ENCODE assay signal across 21 cellular contexts in the genomic region with DNA sequence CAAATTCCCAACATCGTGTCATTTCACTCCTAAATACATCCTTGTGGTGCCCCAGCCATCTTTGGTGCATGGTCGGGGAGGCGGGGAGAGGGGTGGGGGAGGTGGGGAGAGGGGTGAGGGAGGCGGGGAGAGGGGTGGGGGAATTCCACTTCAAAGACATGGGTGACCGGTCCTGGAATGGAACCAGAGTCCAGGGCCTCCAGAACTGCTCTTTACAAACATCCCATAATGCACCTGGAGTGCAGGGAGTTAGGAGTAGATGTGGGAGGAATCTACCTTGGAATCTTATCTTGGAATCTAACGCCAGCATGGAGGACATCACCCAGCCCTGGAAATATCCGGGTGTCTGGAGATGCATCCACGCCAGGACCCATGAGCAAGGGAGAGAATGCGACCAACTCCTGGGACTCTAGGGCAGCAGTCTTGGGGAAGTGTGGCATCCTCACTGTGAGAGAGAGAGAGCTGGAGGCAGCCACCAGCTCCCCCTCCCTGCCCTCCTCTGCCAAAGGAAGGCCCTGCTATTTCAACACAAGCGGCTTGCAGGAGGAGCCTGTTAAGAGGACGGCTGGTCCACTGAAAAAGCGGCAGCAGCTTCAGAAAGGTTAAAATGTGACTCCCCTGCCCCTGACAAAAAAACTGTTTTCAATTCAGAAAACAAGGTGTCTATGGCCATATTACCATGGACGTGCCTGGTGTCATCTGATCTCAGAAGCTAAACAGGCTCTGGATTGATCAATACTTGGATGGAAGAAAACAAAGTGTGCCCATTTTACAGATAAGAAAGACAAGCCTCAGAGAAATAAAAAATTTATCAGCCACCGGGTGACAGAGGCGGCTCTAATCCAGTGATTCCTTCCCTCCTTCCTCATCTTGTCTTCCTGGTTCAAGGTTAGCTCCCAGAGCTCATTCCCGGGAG.
DNase-seq lines count a peak whose midpoint lies in the region; ATAC-seq and TF ChIP-seq lines count a peak whose summit lies in the region.
"Had no signal": no experiment of that assay in that cellular context is flagged by ENCODE, and none has a peak within 500 bp of the region (broad histone marks: within the 10 kb centered on the region; RNA-seq: fewer than 3 reads in every experiment).

No MANE protein-coding gene starts in this region.

- WGBS in SK-N-SH (ENCODE audit: low lambda C conversion rate): 21% methylated on average over 16 of the region's 16 CpGs
- whole genome bisulfite sequencing in heart left ventricle, 4 donors: 63 to 69% (median 67%) methylated on average over 16 of the region's 16 CpGs

- no peaks in the 10 kb centered on the region for H3K9me2 ChIP-seq in SK-N-SH

- no peak overlapping the region for H3K4me2 ChIP-seq in SK-N-SH
- H3K4me2 ChIP-seq: neural progenitor cell had no signal

- no peak for ATAC-seq in SK-N-SH treated with all-trans-retinoic acid at 6 μM for 48 hours
- ATAC-seq in heart left ventricle: no peak
- no peak for ATAC-seq in GM18907 (IDR thresholded peaks at IDR 0.05; ENCODE audit: unreplicated experiment)
- ATAC-seq: left lung, mucosa of descending colon had no signal

- H4K20me1 ChIP-seq in SK-N-SH (ENCODE audit: insufficient read depth): no peaks in the 10 kb centered on the region

- H3K79me2 ChIP-seq in SK-N-SH (ENCODE audit: insufficient read depth): no peaks in the 10 kb centered on the region

- H3K9me3 ChIP-seq in SK-N-SH: no peaks in the 10 kb centered on the region
- H3K9me3 ChIP-seq in adipocyte (ENCODE audit: control insufficient read depth, low read length): peaks cover 5% of the 10 kb centered on the region
- no peaks in the 10 kb centered on the region for H3K9me3 ChIP-seq in heart left ventricle
- H3K9me3 ChIP-seq: thoracic aorta had no signal

- intact Hi-C loops in heart left ventricle (cut with DNase I): loop anchor here in 1 of 10 donors (10.0 kb wide), 1 partner anchor 264 kb away; no protein-coding TSS in a partner anchor

- peaks cover 8% of the 10 kb centered on the region for H3F3A ChIP-seq in SK-N-SH (replicated peaks; ENCODE audit: insufficient read depth)

- no peak for DNase-seq in SK-N-SH
- peak; percentile 3 for DNase-seq in adipocyte (ENCODE audit: low read depth)
- peak; percentile 40 for DNase-seq in medulla oblongata (ENCODE audit: extremely low spot score)
- DNase-seq in NCI-H2171 treated with DMSO at 0.1 percent for 48 hours (lab: John Stamatoyannopoulos, UW): no peak
- no peak for DNase-seq in heart left ventricle
- no peak for DNase-seq in stimulated activated CD4-positive, alpha-beta T cell treated with anti-CD3 and anti-CD28 coated beads, Interleukin-4, amount 100 ng/mL, for 1 hour
- DNase-seq: activated CD4-positive, alpha-beta memory T cell treated with anti-CD3 and anti-CD28 coated beads, Interleukin-2, amount 10 ng/mL, durations not matched to agents 7 days and 5 days; activated naive CD4-positive, alpha-beta T cell; erythroblast; Karpas-422; left lung; mucosa of descending colon; NCI-H1417; NCI-H748 treated with DMSO at 0.1 percent for 48 hours; Right ventricle myocardium superior had no signal

- TF ChIP-seq CTCF in SK-N-SH (IDR thresholded peaks at IDR 0.05) (no peak), heart left ventricle (IDR thresholded peaks at IDR 0.05) (no peak)

- H2AFZ ChIP-seq in SK-N-SH (ENCODE audit: low read depth): 0 out of 2 replicates have a peak overlapping the region, but pooled peaks have one; percentile 46

- no peak for TF ChIP-seq RAD21 in SK-N-SH (IDR thresholded peaks at IDR 0.05; ENCODE audit: low read length)

- H3K4me3 ChIP-seq in SK-N-SH (ENCODE audit: low read depth in 2 of 2, low read length in 1 of 2) (no peak overlapping the region), adipocyte (ENCODE audit: low read length) (peak overlapping the region; percentile 36), heart left ventricle (no peak overlapping the region)
- H3K4me3 ChIP-seq: left lung, mucosa of descending colon, neural progenitor cell, thoracic aorta had no signal

- H3K36me3 ChIP-seq in SK-N-SH (replicated peaks in 1 of 2; ENCODE audit: control insufficient read depth in 1 of 2, insufficient read depth in 2 of 2, low read length in 1 of 2) (no peaks in the 10 kb centered on the region), adipocyte (ENCODE audit: control insufficient read depth, insufficient read depth, low read length, severe bottlenecking) (no peaks in the 10 kb centered on the region), heart left ventricle (no peaks in the 10 kb centered on the region)
- H3K36me3 ChIP-seq: left lung, neural progenitor cell, thoracic aorta had no signal

- POLR2A ChIA-PET in SK-N-SH (lab: Yijun Ruan, JAX): no interaction called here

- no peak overlapping the region for H3K27ac ChIP-seq in SK-N-SH (ENCODE audit: low read depth in 2 of 2, low read length in 1 of 2)
- no peak overlapping the region for H3K27ac ChIP-seq in heart left ventricle
- H3K27ac ChIP-seq: 22Rv1, C4-2B, left lung, neural progenitor cell, thoracic aorta had no signal

- no peak for TF ChIP-seq EP300 in SK-N-SH (IDR thresholded peaks at IDR 0.05; ENCODE audit: borderline replicate concordance in 1 of 2, low read depth in 1 of 2, low read length in 1 of 2)

- H3K27me3 ChIP-seq in SK-N-SH (ENCODE audit: insufficient read depth): no peaks in the 10 kb centered on the region
- H3K27me3 ChIP-seq in adipocyte (replicated peaks; ENCODE audit: control insufficient read depth, insufficient read depth, low read length): no peaks in the 10 kb centered on the region
- H3K27me3 ChIP-seq in heart left ventricle: no peaks in the 10 kb centered on the region
- H3K27me3 ChIP-seq: neural progenitor cell had no signal

- no peaks in the 10 kb centered on the region for H3K4me1 ChIP-seq in SK-N-SH (ENCODE audit: control insufficient read depth in 1 of 2, insufficient read depth in 2 of 2, low read depth in 1 of 2, low read length in 1 of 2)
- H3K4me1 ChIP-seq in adipocyte (ENCODE audit: control insufficient read depth, insufficient read depth, low read length): peaks cover 12% of the 10 kb centered on the region
- peaks cover 0 to 2% (median 0%) of the 10 kb centered on the region in 12 donors for H3K4me1 ChIP-seq in heart left ventricle
- H3K4me1 ChIP-seq: left lung had no signal

- no peak for TF ChIP-seq POLR2A in heart left ventricle (IDR thresholded peaks at IDR 0.05)

- CTCF ChIA-PET in SK-N-SH (lab: Yijun Ruan, JAX): interaction anchor here (1.1 to 1.7 kb wide), 2 partner anchors 14 to 259 kb away, joined by 4 read pairs; no protein-coding TSS in a partner anchor

- H3K9ac ChIP-seq in SK-N-SH: no peak overlapping the region
- H3K9ac ChIP-seq in adipocyte (ENCODE audit: low read length): peak overlapping the region; percentile 15
- H3K9ac ChIP-seq: neural progenitor cell had no signal

TF ChIP-seq in SK-N-SH, 30 proteins besides CTCF, POLR2A, EP300 and RAD21 (continues in another document):
- TF ChIP-seq MEF2A (IDR thresholded peaks at IDR 0.05; ENCODE audit: borderline replicate concordance, low read depth) (no peak), FOSL2 (IDR thresholded peaks at IDR 0.05; ENCODE audit: borderline replicate concordance, low read depth) (no peak)
- TF ChIP-seq, protein P1, sequence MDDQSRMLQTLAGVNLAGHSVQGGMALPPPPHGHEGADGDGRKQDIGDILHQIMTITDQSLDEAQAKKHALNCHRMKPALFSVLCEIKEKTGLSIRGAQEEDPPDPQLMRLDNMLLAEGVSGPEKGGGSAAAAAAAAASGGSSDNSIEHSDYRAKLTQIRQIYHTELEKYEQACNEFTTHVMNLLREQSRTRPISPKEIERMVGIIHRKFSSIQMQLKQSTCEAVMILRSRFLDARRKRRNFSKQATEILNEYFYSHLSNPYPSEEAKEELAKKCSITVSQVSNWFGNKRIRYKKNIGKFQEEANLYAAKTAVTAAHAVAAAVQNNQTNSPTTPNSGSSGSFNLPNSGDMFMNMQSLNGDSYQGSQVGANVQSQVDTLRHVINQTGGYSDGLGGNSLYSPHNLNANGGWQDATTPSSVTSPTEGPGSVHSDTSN (IDR thresholded peaks at IDR 0.05): no peak

TF ChIP-seq in SK-N-SH treated with all-trans-retinoic acid at 6 μM for 48 hours, 23 proteins besides CTCF, POLR2A, EP300 and RAD21 (continues in another document):
- TF ChIP-seq ZC3H10 (CRISPR knock-in tag; IDR thresholded peaks at IDR 0.05) (no peak), ZFP30 (CRISPR knock-in tag; IDR thresholded peaks at IDR 0.05) (no peak), ARNTL (CRISPR knock-in tag; IDR thresholded peaks at IDR 0.05; ENCODE audit: borderline replicate concordance, low read depth) (no peak), RARB (CRISPR knock-in tag; IDR thresholded peaks at IDR 0.05) (no peak), OSR1 (CRISPR knock-in tag; IDR thresholded peaks at IDR 0.05) (no peak), SNAI2 (CRISPR knock-in tag; IDR thresholded peaks at IDR 0.05) (no peak), ISL1 (CRISPR knock-in tag; IDR thresholded peaks at IDR 0.05) (no peak), BACH2 (CRISPR knock-in tag; IDR thresholded peaks at IDR 0.05; ENCODE audit: borderline replicate concordance) (no peak), CSDC2 (CRISPR knock-in tag; IDR thresholded peaks at IDR 0.05) (no peak), ZNF70 (CRISPR knock-in tag; IDR thresholded peaks at IDR 0.05) (no peak)
- TF ChIP-seq, protein P2, sequence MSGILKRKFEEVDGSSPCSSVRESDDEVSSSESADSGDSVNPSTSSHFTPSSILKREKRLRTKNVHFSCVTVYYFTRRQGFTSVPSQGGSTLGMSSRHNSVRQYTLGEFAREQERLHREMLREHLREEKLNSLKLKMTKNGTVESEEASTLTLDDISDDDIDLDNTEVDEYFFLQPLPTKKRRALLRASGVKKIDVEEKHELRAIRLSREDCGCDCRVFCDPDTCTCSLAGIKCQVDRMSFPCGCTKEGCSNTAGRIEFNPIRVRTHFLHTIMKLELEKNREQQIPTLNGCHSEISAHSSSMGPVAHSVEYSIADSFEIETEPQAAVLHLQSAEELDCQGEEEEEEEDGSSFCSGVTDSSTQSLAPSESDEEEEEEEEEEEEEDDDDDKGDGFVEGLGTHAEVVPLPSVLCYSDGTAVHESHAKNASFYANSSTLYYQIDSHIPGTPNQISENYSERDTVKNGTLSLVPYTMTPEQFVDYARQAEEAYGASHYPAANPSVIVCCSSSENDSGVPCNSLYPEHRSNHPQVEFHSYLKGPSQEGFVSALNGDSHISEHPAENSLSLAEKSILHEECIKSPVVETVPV (CRISPR knock-in tag; IDR thresholded peaks at IDR 0.05): no peak

Comparison
In these comparisons a context has a peak if more than half of its experiments do, and no peak if none do; other contexts are left out.
1. DNase-seq: peak in adipocyte (single experiment) and medulla oblongata (single experiment); none in SK-N-SH (single experiment), NCI-H2171 treated with DMSO at 0.1 percent for 48 hours (single experiment), heart left ventricle (0 of 5) and stimulated activated CD4-positive, alpha-beta T cell treated with anti-CD3 and anti-CD28 coated beads, Interleukin-4, amount 100 ng/mL, for 1 hour (single experiment).